In genomic region chr6:136643850-136644596, GRCh38 we compare ENCODE assay signal across 8 cellular contexts.
DNase-seq lines count a peak whose midpoint lies in the region; ATAC-seq and TF ChIP-seq lines count a peak whose summit lies in the region.

No MANE protein-coding gene starts in this region.

- no peak overlapping the region for H2AK5ac ChIP-seq in trophoblast cell (ENCODE audit: low read length)

- H3K36me3 ChIP-seq in CD4-positive, alpha-beta memory T cell (ENCODE audit: insufficient read depth, low read length), result peaks cover 14% of the 10 kb centered on the region
- H3K36me3 ChIP-seq in trophoblast cell (ENCODE audit: control insufficient read depth in 1 of 2, insufficient read depth in 2 of 2, low read length in 2 of 2), result no peaks in the 10 kb centered on the region
- H3K36me3 ChIP-seq in tibial nerve, result no peaks in the 10 kb centered on the region

- no peak overlapping the region for H4K91ac ChIP-seq in trophoblast cell (ENCODE audit: low read depth, low read length)

- H3K79me1 ChIP-seq in trophoblast cell (ENCODE audit: low read length), result no peaks in the 10 kb centered on the region

- H3K4me1 ChIP-seq in CD4-positive, alpha-beta memory T cell (ENCODE audit: insufficient read depth, low read length), result peaks cover 19% of the 10 kb centered on the region
- H3K4me1 ChIP-seq in trophoblast cell (ENCODE audit: control insufficient read depth in 1 of 2, insufficient read depth in 2 of 2, low read length in 2 of 2), result peaks cover 0 to 2% of the 10 kb centered on the region in 2 experiments
- peaks cover 0 to 45% (median 7%) of the 10 kb centered on the region in 4 donors for H3K4me1 ChIP-seq in tibial nerve

- no peak for TF ChIP-seq POLR2A in tibial nerve (IDR thresholded peaks at IDR 0.05)

- no peak overlapping the region for H3K23ac ChIP-seq in trophoblast cell (ENCODE audit: low read length)

- H3K4me2 ChIP-seq in trophoblast cell (ENCODE audit: low read length), result peak overlapping the region; percentile 26

- TF ChIP-seq EP300 in tibial nerve (IDR thresholded peaks at IDR 0.05), result peak in 1 of 2 donors; percentile 70

- H2BK120ac ChIP-seq in trophoblast cell (ENCODE audit: insufficient read depth, low read length, poor library complexity), result no peak overlapping the region

- no peak overlapping the region for H2BK12ac ChIP-seq in trophoblast cell (ENCODE audit: low read length)

- no peak overlapping the region for H3K4me3 Mint-ChIP-seq in CD4-positive, alpha-beta memory T cell

- no peak overlapping the region for H2BK5ac ChIP-seq in trophoblast cell (ENCODE audit: low read depth, low read length, poor library complexity)

- H3K14ac ChIP-seq in trophoblast cell (ENCODE audit: low read length), result no peak overlapping the region

- no peak overlapping the region for H4K12ac ChIP-seq in trophoblast cell (ENCODE audit: low read depth, low read length)

- no peak overlapping the region for H3K18ac ChIP-seq in trophoblast cell (ENCODE audit: low read length)

- no peak overlapping the region for H2AFZ ChIP-seq in trophoblast cell (ENCODE audit: insufficient read depth, low read length, poor library complexity)

- no peaks in the 10 kb centered on the region for H3K27me3 ChIP-seq in CD4-positive, alpha-beta memory T cell (ENCODE audit: insufficient read depth, low read length)
- H3K27me3 ChIP-seq in trophoblast cell (ENCODE audit: insufficient read depth, low read length), result no peaks in the 10 kb centered on the region
- H3K27me3 ChIP-seq in tibial nerve, result no peaks in the 10 kb centered on the region

- no peak overlapping the region for H3K4me3 ChIP-seq in CD4-positive, alpha-beta memory T cell (ENCODE audit: low read length in 2 of 2)
- no peak overlapping the region for H3K4me3 ChIP-seq in trophoblast cell (ENCODE audit: low read depth, low read length)
- no peak overlapping the region for H3K4me3 ChIP-seq in tibial nerve

- peak; percentile 60 to 86 (median 75) for TF ChIP-seq CTCF in tibial nerve (IDR thresholded peaks at IDR 0.05)

- CTCF ChIA-PET in CD4-positive, alpha-beta memory T cell (lab: Charles Lee; ENCODE audit: partially characterized antibody), result interaction anchor here (0.7 to 14.9 kb wide), 68 partner anchors 8 to 354 kb away, joined by 3 to 747 read pairs (median 6); partner anchors contain the start of genes BCLAF1, MAP3K5, PEX7 and SLC35D3

- ATAC-seq in GM21529 (IDR thresholded peaks at IDR 0.05; ENCODE audit: unreplicated experiment), result peak; percentile 60

- no peak overlapping the region for H4K8ac ChIP-seq in trophoblast cell (ENCODE audit: low read depth, low read length)

- WGBS in trophoblast cell (ENCODE audit: extremely low coverage, insufficient coverage, insufficient read length), result no CpG with 5 or more reads among the region's 5 CpGs
- 7 to 13% methylated on average over 5 of the region's 5 CpGs for WGBS in tibial nerve, 2 donors

- peak overlapping the region; percentile 30 to 75 (median 61) for H3K27ac Mint-ChIP-seq in CD4-positive, alpha-beta memory T cell

- peaks cover 0 to 3% (median 0%) of the 10 kb centered on the region in 8 donors for H3K9me3 Mint-ChIP-seq in CD4-positive, alpha-beta memory T cell

- H3K79me2 ChIP-seq in trophoblast cell (ENCODE audit: control insufficient read depth, insufficient read depth, low read length, poor library complexity), result no peaks in the 10 kb centered on the region

- H3K36me3 Mint-ChIP-seq in CD4-positive, alpha-beta memory T cell, result peaks cover 6 to 8% of the 10 kb centered on the region in 2 donors

- no peaks in the 10 kb centered on the region for H3K27me3 Mint-ChIP-seq in CD4-positive, alpha-beta memory T cell

- H3K9me3 ChIP-seq in CD4-positive, alpha-beta memory T cell (ENCODE audit: control insufficient read depth in 1 of 2, low read length in 2 of 2), result no peaks in the 10 kb centered on the region
- no peaks in the 10 kb centered on the region for H3K9me3 ChIP-seq in trophoblast cell (ENCODE audit: insufficient read depth, low read depth, low read length)
- no peaks in the 10 kb centered on the region for H3K9me3 ChIP-seq in tibial nerve

- H3K9ac ChIP-seq in trophoblast cell (ENCODE audit: low read length), result no peak overlapping the region

- peak; percentile 68 to 76 (median 70) for DNase-seq in CD4-positive, alpha-beta memory T cell
- DNase-seq in MV-4-11 (lab: John Stamatoyannopoulos, UW) (peak; percentile 36), SK-N-DZ (ENCODE audit: low spot score) (peak; percentile 95), glomerular endothelial cell (ENCODE audit: extremely low read depth, low read depth, low spot score) (peak; percentile 78), trophoblast cell (peak; percentile 86 to 97), tibial nerve (ENCODE audit: low spot score in 2 of 2) (peak; percentile 92 to 99)
- DNase-seq in activated naive CD4-positive, alpha-beta T cell treated with Interleukin-2 at 50 U/mL for 16 hours, result peak; percentile 79

- peaks cover 0 to 5% (median 4%) of the 10 kb centered on the region in 4 donors for H3K4me1 Mint-ChIP-seq in CD4-positive, alpha-beta memory T cell

- intact Hi-C loops in CD4-positive, alpha-beta memory T cell (cut with micrococcal nuclease), result loop anchor here (1.0 to 5.0 kb wide), 6 partner anchors 36 to 279 kb away; partner anchors contain the start of gene PEX7

- H3K27ac ChIP-seq in CD4-positive, alpha-beta memory T cell (ENCODE audit: low read depth, low read length), result peak overlapping the region; percentile 4
- H3K27ac ChIP-seq in trophoblast cell (ENCODE audit: low read depth, low read length), result no peak overlapping the region
- H3K27ac ChIP-seq in tibial nerve, result peak overlapping the region in 1 of 4 donors; percentile 53

- no peak overlapping the region for H3K4ac ChIP-seq in trophoblast cell (ENCODE audit: low read depth, low read length)

- POLR2A ChIA-PET in CD4-positive, alpha-beta memory T cell (lab: Charles Lee; ENCODE audit: partially characterized antibody), result interaction anchor here (0.5 to 6.0 kb wide), 10 partner anchors 9 to 179 kb away, joined by 3 to 198 read pairs (median 6); partner anchors contain the start of genes MAP3K5 and PEX7

Comparison
In these comparisons a context has a peak if more than half of its experiments do, and no peak if none do; other contexts are left out.
1. DNase-seq: peak in every context shown above with its lines; median percentile 96 in tibial nerve; 95 in SK-N-DZ; 92 in trophoblast cell; 79 in activated naive CD4-positive, alpha-beta T cell treated with Interleukin-2 at 50 U/mL for 16 hours; 78 in glomerular endothelial cell; 70 in CD4-positive, alpha-beta memory T cell; 36 in MV-4-11.